10 cellular contexts compared by ENCODE assay signal in the genomic region with DNA sequence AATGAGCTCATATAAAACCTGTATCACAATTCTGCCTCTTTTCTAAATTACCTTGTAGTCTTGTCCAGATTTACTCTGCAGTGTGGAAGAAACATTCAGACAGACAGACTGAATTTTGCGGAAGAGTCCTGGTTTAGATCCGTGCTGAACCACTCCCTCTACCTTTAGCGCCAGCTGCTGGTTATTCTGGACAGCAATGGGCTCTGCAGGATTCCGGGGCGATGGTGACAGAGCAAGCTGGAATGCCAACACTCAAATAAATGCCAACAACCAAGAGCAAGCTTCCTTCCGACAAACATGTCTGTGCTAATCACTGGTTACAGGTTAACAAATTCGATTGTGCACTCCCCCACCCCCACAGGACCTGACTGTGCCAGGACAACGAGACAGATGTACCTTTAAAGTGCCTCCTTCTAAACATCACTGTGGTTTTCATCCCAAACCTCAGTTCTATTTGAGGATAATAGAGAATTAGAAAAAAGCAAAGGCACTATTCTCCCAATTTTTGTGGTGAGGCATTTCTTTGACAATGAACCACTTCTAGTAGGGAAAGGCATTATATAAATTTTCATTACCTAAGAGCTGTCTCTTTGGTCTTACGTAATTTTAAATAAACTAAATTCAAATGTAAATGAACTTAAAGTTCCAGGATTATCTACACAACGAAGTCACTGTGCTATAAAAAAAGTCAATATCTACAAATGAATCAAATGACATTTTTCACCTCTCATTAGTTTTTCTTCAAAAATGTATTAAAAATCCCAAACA.
A peak's percentile ranks its signal among the peaks of the same experiment; 100 is the strongest.
DNase-seq lines count a peak whose midpoint lies in the region; TF ChIP-seq lines count a peak whose summit lies in the region.
"Had no signal": no experiment of that assay in that cellular context is flagged by ENCODE, and none has a peak within 500 bp of the region (broad histone marks: within the 10 kb centered on the region; RNA-seq: fewer than 3 reads in every experiment).

No MANE protein-coding gene starts in this region.

- in situ Hi-C loops in ACHN (cut with HindIII; ENCODE audit: low pct_ligation_motif_present, low pct_unique_long_range_greater_than_20kb, low sequenced_read_pairs) = no loop called here

- DNase-seq in ACHN (peak; percentile 93), cerebellar cortex (ENCODE audit: low spot score) (peak; percentile 70), left kidney (ENCODE audit: low read depth, low spot score) (peak; percentile 36), NCI-H526 treated with DMSO at 0.1 percent for 48 hours (lab: John Stamatoyannopoulos, UW) (no peak), SKM-1 (lab: John Stamatoyannopoulos, UW; ENCODE audit: unreplicated experiment) (no peak), COLO668 (lab: John Stamatoyannopoulos, UW; ENCODE audit: unreplicated experiment) (no peak)
- no peak for DNase-seq in central memory CD4-positive, alpha-beta T cell
- DNase-seq: COR-L47, NCI-H526 had no signal

- peak; percentile 51 for TF ChIP-seq CTCF in LNCAP (IDR thresholded peaks at IDR 0.05)

Comparison
In these comparisons a context has a peak if more than half of its experiments do, and no peak if none do; other contexts are left out.
1. DNase-seq: peak in ACHN (single experiment), cerebellar cortex (single experiment) and left kidney (single experiment); none in NCI-H526 treated with DMSO at 0.1 percent for 48 hours (single experiment), SKM-1 (single experiment), central memory CD4-positive, alpha-beta T cell (single experiment) and COLO668 (single experiment).